In the genomic region with DNA sequence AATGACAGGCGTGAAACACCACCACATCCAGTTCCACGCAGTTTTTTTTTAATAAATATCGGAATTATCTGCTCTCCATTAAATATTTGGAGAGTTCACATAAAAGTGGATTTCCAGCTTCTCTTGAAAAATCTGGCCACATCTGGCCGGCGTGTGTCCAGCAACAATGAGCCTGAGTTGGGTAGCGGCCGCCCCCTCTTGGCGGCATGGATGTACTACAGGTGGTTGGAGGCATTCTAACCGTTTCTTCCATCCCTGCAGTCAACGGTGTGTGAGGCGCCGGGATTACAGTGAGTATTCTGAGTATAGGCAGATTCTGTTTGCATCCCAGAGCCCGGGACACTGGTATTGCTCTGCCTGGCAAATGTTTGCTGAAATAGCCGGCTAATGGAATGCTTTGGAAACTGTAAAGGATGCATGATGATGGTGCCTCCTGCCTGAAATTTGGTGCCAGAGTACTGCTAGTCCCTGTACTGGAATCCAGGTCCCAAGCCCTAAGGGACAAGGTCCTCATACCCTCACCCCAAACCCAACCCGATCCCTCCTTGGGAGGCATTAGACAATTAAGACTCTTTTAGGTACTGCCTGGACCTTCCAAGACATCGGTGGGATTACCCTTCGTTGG, we compare ENCODE assay signal across 1 cellular context.
TF ChIP-seq lines count a peak whose summit lies in the region.

No MANE protein-coding gene starts in this region.

TF ChIP-seq in HepG2, 621 proteins besides CTCF, POLR2A, EP300 and RAD21 (continued from another document):
- no peak for TF ChIP-seq ARHGAP35 (CRISPR knock-in tag; IDR thresholded peaks at IDR 0.05; ENCODE audit: borderline replicate concordance)
- TF ChIP-seq, protein P1, sequence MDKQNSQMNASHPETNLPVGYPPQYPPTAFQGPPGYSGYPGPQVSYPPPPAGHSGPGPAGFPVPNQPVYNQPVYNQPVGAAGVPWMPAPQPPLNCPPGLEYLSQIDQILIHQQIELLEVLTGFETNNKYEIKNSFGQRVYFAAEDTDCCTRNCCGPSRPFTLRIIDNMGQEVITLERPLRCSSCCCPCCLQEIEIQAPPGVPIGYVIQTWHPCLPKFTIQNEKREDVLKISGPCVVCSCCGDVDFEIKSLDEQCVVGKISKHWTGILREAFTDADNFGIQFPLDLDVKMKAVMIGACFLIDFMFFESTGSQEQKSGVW (CRISPR knock-in tag; IDR thresholded peaks at IDR 0.05; ENCODE audit: borderline replicate concordance), result no peak
- TF ChIP-seq, protein P2, sequence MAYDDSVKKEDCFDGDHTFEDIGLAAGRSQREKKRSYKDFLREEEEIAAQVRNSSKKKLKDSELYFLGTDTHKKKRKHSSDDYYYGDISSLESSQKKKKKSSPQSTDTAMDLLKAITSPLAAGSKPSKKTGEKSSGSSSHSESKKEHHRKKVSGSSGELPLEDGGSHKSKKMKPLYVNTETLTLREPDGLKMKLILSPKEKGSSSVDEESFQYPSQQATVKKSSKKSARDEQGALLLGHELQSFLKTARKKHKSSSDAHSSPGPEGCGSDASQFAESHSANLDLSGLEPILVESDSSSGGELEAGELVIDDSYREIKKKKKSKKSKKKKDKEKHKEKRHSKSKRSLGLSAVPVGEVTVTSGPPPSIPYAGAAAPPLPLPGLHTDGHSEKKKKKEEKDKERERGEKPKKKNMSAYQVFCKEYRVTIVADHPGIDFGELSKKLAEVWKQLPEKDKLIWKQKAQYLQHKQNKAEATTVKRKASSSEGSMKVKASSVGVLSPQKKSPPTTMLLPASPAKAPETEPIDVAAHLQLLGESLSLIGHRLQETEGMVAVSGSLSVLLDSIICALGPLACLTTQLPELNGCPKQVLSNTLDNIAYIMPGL (CRISPR knock-in tag; IDR thresholded peaks at IDR 0.05; ENCODE audit: borderline replicate concordance in 1 of 2, low read depth in 1 of 2), result peak in 1 of 2 experiments; percentile 43; a peak in 1 of 4 replicates
- no peak for TF ChIP-seq ZNF747 (CRISPR knock-in tag; IDR thresholded peaks at IDR 0.05; ENCODE audit: borderline replicate concordance)
- TF ChIP-seq, protein P3, sequence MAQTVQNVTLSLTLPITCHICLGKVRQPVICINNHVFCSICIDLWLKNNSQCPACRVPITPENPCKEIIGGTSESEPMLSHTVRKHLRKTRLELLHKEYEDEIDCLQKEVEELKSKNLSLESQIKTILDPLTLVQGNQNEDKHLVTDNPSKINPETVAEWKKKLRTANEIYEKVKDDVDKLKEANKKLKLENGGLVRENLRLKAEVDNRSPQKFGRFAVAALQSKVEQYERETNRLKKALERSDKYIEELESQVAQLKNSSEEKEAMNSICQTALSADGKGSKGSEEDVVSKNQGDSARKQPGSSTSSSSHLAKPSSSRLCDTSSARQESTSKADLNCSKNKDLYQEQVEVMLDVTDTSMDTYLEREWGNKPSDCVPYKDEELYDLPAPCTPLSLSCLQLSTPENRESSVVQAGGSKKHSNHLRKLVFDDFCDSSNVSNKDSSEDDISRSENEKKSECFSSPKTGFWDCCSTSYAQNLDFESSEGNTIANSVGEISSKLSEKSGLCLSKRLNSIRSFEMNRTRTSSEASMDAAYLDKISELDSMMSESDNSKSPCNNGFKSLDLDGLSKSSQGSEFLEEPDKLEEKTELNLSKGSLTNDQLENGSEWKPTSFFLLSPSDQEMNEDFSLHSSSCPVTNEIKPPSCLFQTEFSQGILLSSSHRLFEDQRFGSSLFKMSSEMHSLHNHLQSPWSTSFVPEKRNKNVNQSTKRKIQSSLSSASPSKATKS (CRISPR knock-in tag; IDR thresholded peaks at IDR 0.05), result no peak
- TF ChIP-seq ZNF501 (CRISPR knock-in tag; IDR thresholded peaks at IDR 0.05), result peak; percentile 39; the same call in 1 of the 2 replicates
- TF ChIP-seq POLR2AphosphoS2 (IDR thresholded peaks at IDR 0.05; ENCODE audit: low read depth, low read length), result no peak
- peak; percentile 76 for TF ChIP-seq STAG1 (CRISPR knock-in tag; IDR thresholded peaks at IDR 0.05)
- 0 out of 2 replicates have a peak, but pooled peaks have one; percentile 11 for TF ChIP-seq BCL6 (CRISPR knock-in tag; IDR thresholded peaks at IDR 0.05)
- TF ChIP-seq, protein P4, sequence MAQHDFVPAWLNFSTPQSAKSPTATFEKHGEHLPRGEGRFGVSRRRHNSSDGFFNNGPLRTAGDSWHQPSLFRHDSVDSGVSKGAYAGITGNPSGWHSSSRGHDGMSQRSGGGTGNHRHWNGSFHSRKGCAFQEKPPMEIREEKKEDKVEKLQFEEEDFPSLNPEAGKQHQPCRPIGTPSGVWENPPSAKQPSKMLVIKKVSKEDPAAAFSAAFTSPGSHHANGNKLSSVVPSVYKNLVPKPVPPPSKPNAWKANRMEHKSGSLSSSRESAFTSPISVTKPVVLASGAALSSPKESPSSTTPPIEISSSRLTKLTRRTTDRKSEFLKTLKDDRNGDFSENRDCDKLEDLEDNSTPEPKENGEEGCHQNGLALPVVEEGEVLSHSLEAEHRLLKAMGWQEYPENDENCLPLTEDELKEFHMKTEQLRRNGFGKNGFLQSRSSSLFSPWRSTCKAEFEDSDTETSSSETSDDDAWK (CRISPR knock-in tag; IDR thresholded peaks at IDR 0.05), result no peak
- TF ChIP-seq ZNF350 (CRISPR knock-in tag; IDR thresholded peaks at IDR 0.05; ENCODE audit: borderline replicate concordance, low read depth), result no peak
- no peak for TF ChIP-seq PAF1 (CRISPR knock-in tag; IDR thresholded peaks at IDR 0.05)
- TF ChIP-seq HNRNPUL1 (IDR thresholded peaks at IDR 0.05; ENCODE audit: low read depth, low read length), result no peak
- no peak for TF ChIP-seq ZNF331 (CRISPR knock-in tag; IDR thresholded peaks at IDR 0.05)
- no peak for TF ChIP-seq ZNF251 (CRISPR knock-in tag; IDR thresholded peaks at IDR 0.05)
- no peak for TF ChIP-seq ZNF205 (CRISPR knock-in tag; IDR thresholded peaks at IDR 0.05)
- no peak for TF ChIP-seq SP2 (CRISPR knock-in tag; IDR thresholded peaks at IDR 0.05)
- no peak for TF ChIP-seq NR1H2 (CRISPR knock-in tag; IDR thresholded peaks at IDR 0.05; ENCODE audit: borderline replicate concordance, low read depth)
- TF ChIP-seq, protein P5, sequence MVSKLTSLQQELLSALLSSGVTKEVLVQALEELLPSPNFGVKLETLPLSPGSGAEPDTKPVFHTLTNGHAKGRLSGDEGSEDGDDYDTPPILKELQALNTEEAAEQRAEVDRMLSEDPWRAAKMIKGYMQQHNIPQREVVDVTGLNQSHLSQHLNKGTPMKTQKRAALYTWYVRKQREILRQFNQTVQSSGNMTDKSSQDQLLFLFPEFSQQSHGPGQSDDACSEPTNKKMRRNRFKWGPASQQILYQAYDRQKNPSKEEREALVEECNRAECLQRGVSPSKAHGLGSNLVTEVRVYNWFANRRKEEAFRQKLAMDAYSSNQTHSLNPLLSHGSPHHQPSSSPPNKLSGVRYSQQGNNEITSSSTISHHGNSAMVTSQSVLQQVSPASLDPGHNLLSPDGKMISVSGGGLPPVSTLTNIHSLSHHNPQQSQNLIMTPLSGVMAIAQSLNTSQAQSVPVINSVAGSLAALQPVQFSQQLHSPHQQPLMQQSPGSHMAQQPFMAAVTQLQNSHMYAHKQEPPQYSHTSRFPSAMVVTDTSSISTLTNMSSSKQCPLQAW (CRISPR knock-in tag; IDR thresholded peaks at IDR 0.05), result 0 out of 2 replicates have a peak, but pooled peaks have one; percentile 42
- TF ChIP-seq ZNF749 (CRISPR knock-in tag; IDR thresholded peaks at IDR 0.05; ENCODE audit: borderline replicate concordance), result no peak
- no peak for TF ChIP-seq NFIC (IDR thresholded peaks at IDR 0.05; ENCODE audit: low read length)
- TF ChIP-seq RXRB (CRISPR knock-in tag; IDR thresholded peaks at IDR 0.05; ENCODE audit: borderline replicate concordance), result no peak
- TF ChIP-seq, protein P6, sequence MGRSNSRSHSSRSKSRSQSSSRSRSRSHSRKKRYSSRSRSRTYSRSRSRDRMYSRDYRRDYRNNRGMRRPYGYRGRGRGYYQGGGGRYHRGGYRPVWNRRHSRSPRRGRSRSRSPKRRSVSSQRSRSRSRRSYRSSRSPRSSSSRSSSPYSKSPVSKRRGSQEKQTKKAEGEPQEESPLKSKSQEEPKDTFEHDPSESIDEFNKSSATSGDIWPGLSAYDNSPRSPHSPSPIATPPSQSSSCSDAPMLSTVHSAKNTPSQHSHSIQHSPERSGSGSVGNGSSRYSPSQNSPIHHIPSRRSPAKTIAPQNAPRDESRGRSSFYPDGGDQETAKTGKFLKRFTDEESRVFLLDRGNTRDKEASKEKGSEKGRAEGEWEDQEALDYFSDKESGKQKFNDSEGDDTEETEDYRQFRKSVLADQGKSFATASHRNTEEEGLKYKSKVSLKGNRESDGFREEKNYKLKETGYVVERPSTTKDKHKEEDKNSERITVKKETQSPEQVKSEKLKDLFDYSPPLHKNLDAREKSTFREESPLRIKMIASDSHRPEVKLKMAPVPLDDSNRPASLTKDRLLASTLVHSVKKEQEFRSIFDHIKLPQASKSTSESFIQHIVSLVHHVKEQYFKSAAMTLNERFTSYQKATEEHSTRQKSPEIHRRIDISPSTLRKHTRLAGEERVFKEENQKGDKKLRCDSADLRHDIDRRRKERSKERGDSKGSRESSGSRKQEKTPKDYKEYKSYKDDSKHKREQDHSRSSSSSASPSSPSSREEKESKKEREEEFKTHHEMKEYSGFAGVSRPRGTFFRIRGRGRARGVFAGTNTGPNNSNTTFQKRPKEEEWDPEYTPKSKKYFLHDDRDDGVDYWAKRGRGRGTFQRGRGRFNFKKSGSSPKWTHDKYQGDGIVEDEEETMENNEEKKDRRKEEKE (IDR thresholded peaks at IDR 0.05), result no peak
- no peak for TF ChIP-seq ZNF180 (CRISPR knock-in tag; IDR thresholded peaks at IDR 0.05; ENCODE audit: borderline replicate concordance, low read depth)
- TF ChIP-seq ZSCAN21 (CRISPR knock-in tag; IDR thresholded peaks at IDR 0.05; ENCODE audit: borderline replicate concordance), result no peak
- no peak for TF ChIP-seq CCAR2 (optimal IDR thresholded peaks at IDR 0.05; ENCODE audit: low read depth, low read length)
- TF ChIP-seq CREB1 (IDR thresholded peaks at IDR 0.05), result no peak
- no peak for TF ChIP-seq CREB1 (CRISPR knock-in tag; IDR thresholded peaks at IDR 0.05)
- TF ChIP-seq, protein P7, sequence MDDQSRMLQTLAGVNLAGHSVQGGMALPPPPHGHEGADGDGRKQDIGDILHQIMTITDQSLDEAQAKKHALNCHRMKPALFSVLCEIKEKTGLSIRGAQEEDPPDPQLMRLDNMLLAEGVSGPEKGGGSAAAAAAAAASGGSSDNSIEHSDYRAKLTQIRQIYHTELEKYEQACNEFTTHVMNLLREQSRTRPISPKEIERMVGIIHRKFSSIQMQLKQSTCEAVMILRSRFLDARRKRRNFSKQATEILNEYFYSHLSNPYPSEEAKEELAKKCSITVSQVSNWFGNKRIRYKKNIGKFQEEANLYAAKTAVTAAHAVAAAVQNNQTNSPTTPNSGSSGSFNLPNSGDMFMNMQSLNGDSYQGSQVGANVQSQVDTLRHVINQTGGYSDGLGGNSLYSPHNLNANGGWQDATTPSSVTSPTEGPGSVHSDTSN (CRISPR knock-in tag; IDR thresholded peaks at IDR 0.05; ENCODE audit: borderline replicate concordance), result no peak
- no peak for TF ChIP-seq RORA (CRISPR knock-in tag; IDR thresholded peaks at IDR 0.05)
- TF ChIP-seq, protein P8, sequence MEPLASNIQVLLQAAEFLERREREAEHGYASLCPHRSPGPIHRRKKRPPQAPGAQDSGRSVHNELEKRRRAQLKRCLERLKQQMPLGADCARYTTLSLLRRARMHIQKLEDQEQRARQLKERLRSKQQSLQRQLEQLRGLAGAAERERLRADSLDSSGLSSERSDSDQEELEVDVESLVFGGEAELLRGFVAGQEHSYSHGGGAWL (CRISPR knock-in tag; IDR thresholded peaks at IDR 0.05), result no peak
- TF ChIP-seq GFI1 (CRISPR knock-in tag; IDR thresholded peaks at IDR 0.05; ENCODE audit: borderline replicate concordance), result 0 out of 2 replicates have a peak, but pooled peaks have one; percentile 32
- no peak for TF ChIP-seq AGO1 (IDR thresholded peaks at IDR 0.05; ENCODE audit: low read depth, low read length, poor library complexity, severe bottlenecking)
